In the genomic region with DNA sequence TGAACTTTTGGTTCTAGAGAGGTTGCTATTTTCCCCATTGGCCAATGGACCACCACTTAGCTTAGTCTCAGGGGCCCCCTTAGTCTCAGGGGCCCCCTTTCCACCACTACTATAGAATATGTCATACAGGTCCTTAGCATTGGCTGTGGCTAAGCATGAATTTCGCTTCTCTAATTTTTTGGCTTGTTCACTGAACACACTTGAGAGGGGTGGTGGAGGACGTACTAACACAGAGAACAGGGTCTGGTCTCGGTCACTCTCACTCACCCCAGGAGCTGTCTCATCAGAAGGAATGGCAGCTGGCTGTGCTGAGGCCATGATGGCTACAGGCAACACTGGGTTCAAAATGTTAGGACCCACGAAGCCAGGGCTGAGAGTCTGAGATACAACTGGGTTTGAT, we compare ENCODE assay signal across 15 cellular contexts. TPM values are rescaled to one million over a fixed set of nuclear protein-coding genes. Genes with fewer than 3 reads are reported as not detected.
A peak's percentile ranks its signal among the peaks of the same experiment; 100 is the strongest.
DNase-seq lines count a peak whose midpoint lies in the region; ATAC-seq and TF ChIP-seq lines count a peak whose summit lies in the region.
"Had no signal": no experiment of that assay in that cellular context is flagged by ENCODE, and none has a peak within 500 bp of the region (broad histone marks: within the 10 kb centered on the region; RNA-seq: fewer than 3 reads in every experiment).

No MANE protein-coding gene starts in this region.

- H3K4me1 Mint-ChIP-seq in stimulated activated memory B cell treated with anti-CD40 and anti-IgM and Interleukin-4, amounts not matched to agents 10 μg/mL and 1 μg/mL and 100 μg/mL, for 72 hours = peaks cover 36% of the 10 kb centered on the region
- H3K4me1 Mint-ChIP-seq in natural killer cell = peaks cover 0 to 10% of the 10 kb centered on the region in 2 donors

- no peak overlapping the region for H3K27ac ChIP-seq in vagina
- H3K27ac ChIP-seq: cardiac muscle cell had no signal

- no peaks in the 10 kb centered on the region for H3K9me3 ChIP-seq in vagina

- no peak overlapping the region for H3K4me3 ChIP-seq in vagina
- H3K4me3 ChIP-seq: cardiac muscle cell had no signal

- DNase-seq in natural killer cell (no peak), vagina (ENCODE audit: extremely low spot score in 2 of 2) (no peak)
- DNase-seq: mesendoderm; NCI-H1092 treated with DMSO at 0.1 percent for 48 hours; NCI-H82; posterior cingulate gyrus; stimulated activated naive CD8-positive, alpha-beta T cell treated with anti-CD3 and anti-CD28 coated beads, Interleukin-15, Interleukin-2, amounts not matched to agents 100 U/mL and 50 U/mL, for 24 hours had no signal

- intact Hi-C loops in natural killer cell (cut with micrococcal nuclease) = no loop called here
- intact Hi-C loops in vagina (cut with DNase I) = no loop called here

- H3K27me3 Mint-ChIP-seq in stimulated activated memory B cell treated with anti-CD40 and anti-IgM and Interleukin-4, amounts not matched to agents 10 μg/mL and 1 μg/mL and 100 μg/mL, for 72 hours = no peaks in the 10 kb centered on the region
- no peaks in the 10 kb centered on the region for H3K27me3 Mint-ChIP-seq in natural killer cell (ENCODE audit: low read depth in 2 of 2)

- H3K36me3 ChIP-seq in vagina = peaks cover 0 to 65% of the 10 kb centered on the region in 2 donors

- peak overlapping the region; percentile 72 for H3K27ac Mint-ChIP-seq in stimulated activated memory B cell treated with anti-CD40 and anti-IgM and Interleukin-4, amounts not matched to agents 10 μg/mL and 1 μg/mL and 100 μg/mL, for 72 hours
- H3K27ac Mint-ChIP-seq in natural killer cell = peak overlapping the region in 1 of 2 donors; percentile 10
- H3K27ac Mint-ChIP-seq: activated T-helper 1 cell treated with anti-CD3 and anti-CD28 coated beads, Interleukin-12 subunit alpha, Interleukin-12 subunit beta, Interleukin-2, Interleukin-4 antibody, amounts not matched to agents 30 ng/mL and 10 ng/mL and 1 ng/mL, durations not matched to agents 14 hours and 24 hours and 36 hours had no signal

- TF ChIP-seq CTCF in natural killer cell (IDR thresholded peaks at IDR 0.05) = no peak
- no peak for TF ChIP-seq CTCF in vagina (IDR thresholded peaks at IDR 0.05)

- peaks cover 50% of the 10 kb centered on the region for H3K36me3 Mint-ChIP-seq in stimulated activated memory B cell treated with anti-CD40 and anti-IgM and Interleukin-4, amounts not matched to agents 10 μg/mL and 1 μg/mL and 100 μg/mL, for 72 hours
- peaks cover 27% of the 10 kb centered on the region for H3K36me3 Mint-ChIP-seq in natural killer cell

- no peaks in the 10 kb centered on the region for H3K4me1 ChIP-seq in vagina

- no peaks in the 10 kb centered on the region for H3K27me3 ChIP-seq in vagina
- H3K27me3 ChIP-seq: cardiac muscle cell had no signal

- no peaks in the 10 kb centered on the region for H3K9me3 Mint-ChIP-seq in stimulated activated memory B cell treated with anti-CD40 and anti-IgM and Interleukin-4, amounts not matched to agents 10 μg/mL and 1 μg/mL and 100 μg/mL, for 72 hours
- H3K9me3 Mint-ChIP-seq in natural killer cell = no peaks in the 10 kb centered on the region
- H3K9me3 Mint-ChIP-seq: activated T-helper 1 cell treated with anti-CD3 and anti-CD28 coated beads, Interleukin-12 subunit alpha, Interleukin-12 subunit beta, Interleukin-2, Interleukin-4 antibody, amounts not matched to agents 30 ng/mL and 10 ng/mL and 1 ng/mL, durations not matched to agents 14 hours and 24 hours and 36 hours had no signal

- TF ChIP-seq POLR2A in vagina (IDR thresholded peaks at IDR 0.05) = no peak

- ATAC-seq in GM19023 (IDR thresholded peaks at IDR 0.05; ENCODE audit: unreplicated experiment) = peak; percentile 73
- ATAC-seq in GM21576 (IDR thresholded peaks at IDR 0.05; ENCODE audit: unreplicated experiment) = peak; percentile 80
- peak; percentile 77 for ATAC-seq in HG03108 (IDR thresholded peaks at IDR 0.05; ENCODE audit: unreplicated experiment)
- ATAC-seq in stimulated activated memory B cell treated with anti-CD40 and anti-IgM and Interleukin-4, amounts not matched to agents 10 μg/mL and 1 μg/mL and 100 μg/mL, for 72 hours = peak; percentile 98
- no peak for ATAC-seq in GM19324 (IDR thresholded peaks at IDR 0.05; ENCODE audit: low FRiP score, unreplicated experiment)
- ATAC-seq in natural killer cell = no peak
- ATAC-seq: stimulated activated naive CD8-positive, alpha-beta T cell treated with anti-CD3 and anti-CD28 coated beads, Interleukin-15, Interleukin-2, amounts not matched to agents 100 U/mL and 50 U/mL, for 24 hours had no signal

- peak overlapping the region; percentile 40 for H3K4me3 Mint-ChIP-seq in stimulated activated memory B cell treated with anti-CD40 and anti-IgM and Interleukin-4, amounts not matched to agents 10 μg/mL and 1 μg/mL and 100 μg/mL, for 72 hours
- H3K4me3 Mint-ChIP-seq in natural killer cell = no peak overlapping the region
- H3K4me3 Mint-ChIP-seq: activated T-helper 1 cell treated with anti-CD3 and anti-CD28 coated beads, Interleukin-12 subunit alpha, Interleukin-12 subunit beta, Interleukin-2, Interleukin-4 antibody, amounts not matched to agents 30 ng/mL and 10 ng/mL and 1 ng/mL, durations not matched to agents 14 hours and 24 hours and 36 hours had no signal

RNA-seq across cellular contexts. Expression of gene ZNF318, which starts 30.3 kb away (rescaled TPM):
- total RNA-seq in natural killer cell = 10 to 100 TPM; 34.6 to 45.9 (median 43.0) TPM
- total RNA-seq in vagina = 17.2 TPM

RNA-seq across cellular contexts. Expression of gene CRIP3, which starts 30.5 kb away (rescaled TPM):
- 1 to 10 TPM; 3.6 to 5.3 (median 4.3) TPM for total RNA-seq in natural killer cell
- not detected for total RNA-seq in vagina
- total RNA-seq: activated T-helper 1 cell treated with anti-CD3 and anti-CD28 coated beads, Interleukin-12 subunit alpha, Interleukin-12 subunit beta, Interleukin-2, Interleukin-4 antibody, amounts not matched to agents 30 ng/mL and 10 ng/mL and 1 ng/mL, durations not matched to agents 14 hours and 24 hours and 36 hours; epithelial cell of proximal tubule had no signal

RNA-seq across cellular contexts. Expression of gene SLC22A7, which starts 41.1 kb away (rescaled TPM):
- total RNA-seq in natural killer cell (not detected), vagina (not detected)
- total RNA-seq: activated T-helper 1 cell treated with anti-CD3 and anti-CD28 coated beads, Interleukin-12 subunit alpha, Interleukin-12 subunit beta, Interleukin-2, Interleukin-4 antibody, amounts not matched to agents 30 ng/mL and 10 ng/mL and 1 ng/mL, durations not matched to agents 14 hours and 24 hours and 36 hours; cardiac muscle cell; epithelial cell of proximal tubule had no signal

Comparison
In these comparisons a context has a peak if more than half of its experiments do, and no peak if none do; other contexts are left out.
1. ATAC-seq: peak in GM19023 (single experiment), GM21576 (single experiment), HG03108 (single experiment) and stimulated activated memory B cell treated with anti-CD40 and anti-IgM and Interleukin-4, amounts not matched to agents 10 μg/mL and 1 μg/mL and 100 μg/mL, for 72 hours (single experiment); none in GM19324 (single experiment) and natural killer cell (0 of 3).